Comparison of ENCODE assay signal across 1 cellular context in the genomic region with DNA sequence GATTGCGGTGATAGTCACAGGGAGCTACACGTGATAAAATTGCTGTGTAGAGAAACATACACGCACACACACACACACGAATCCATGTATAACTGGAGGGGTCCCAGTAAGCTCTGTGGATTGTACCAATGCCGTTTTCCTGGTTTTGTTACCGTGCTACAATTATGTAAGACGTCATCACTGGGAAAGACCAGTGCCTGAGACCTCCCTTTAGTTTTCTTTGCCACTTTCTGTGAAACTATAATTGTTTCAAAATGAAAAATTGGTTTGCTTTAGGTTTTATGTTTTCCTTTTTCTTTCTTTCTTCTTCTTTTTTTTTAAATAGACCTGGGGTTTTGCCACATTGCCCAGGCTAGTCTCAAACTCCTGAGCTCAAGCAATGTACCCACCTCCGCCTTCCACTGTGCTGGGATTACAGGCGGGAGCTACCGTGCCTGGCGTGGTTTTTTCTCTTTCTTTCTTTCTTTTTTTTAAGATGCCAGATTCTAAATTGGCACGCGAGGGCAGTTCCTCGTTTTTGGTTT.
TF ChIP-seq lines count a peak whose summit lies in the region.

No MANE protein-coding gene starts in this region.

TF ChIP-seq in HepG2, 621 proteins besides CTCF, POLR2A, EP300 and RAD21:
- no peak for TF ChIP-seq KMT2B (CRISPR knock-in tag; IDR thresholded peaks at IDR 0.05)
- no peak for TF ChIP-seq ZBTB3 (CRISPR knock-in tag; IDR thresholded peaks at IDR 0.05; ENCODE audit: borderline replicate concordance, low read depth)
- TF ChIP-seq ZNF12 (CRISPR knock-in tag; IDR thresholded peaks at IDR 0.05), result no peak
- no peak for TF ChIP-seq SRSF1 (optimal IDR thresholded peaks at IDR 0.05; ENCODE audit: low read depth, low read length)
- no peak for TF ChIP-seq SNAI1 (CRISPR knock-in tag; IDR thresholded peaks at IDR 0.05; ENCODE audit: borderline replicate concordance)
- TF ChIP-seq MTF1 (CRISPR knock-in tag; IDR thresholded peaks at IDR 0.05), result no peak
- TF ChIP-seq THAP7 (CRISPR knock-in tag; IDR thresholded peaks at IDR 0.05), result no peak
- TF ChIP-seq ZNF766 (CRISPR knock-in tag; IDR thresholded peaks at IDR 0.05; ENCODE audit: borderline replicate concordance), result no peak
- TF ChIP-seq SRY (CRISPR knock-in tag; IDR thresholded peaks at IDR 0.05), result no peak
- TF ChIP-seq NFIB (CRISPR knock-in tag; IDR thresholded peaks at IDR 0.05; ENCODE audit: borderline replicate concordance), result no peak
- no peak for TF ChIP-seq DMAP1 (CRISPR knock-in tag; IDR thresholded peaks at IDR 0.05)
- TF ChIP-seq NKX3-1 (CRISPR knock-in tag; IDR thresholded peaks at IDR 0.05), result no peak
- no peak for TF ChIP-seq ZNF703 (CRISPR knock-in tag; IDR thresholded peaks at IDR 0.05; ENCODE audit: borderline replicate concordance)
